ENCODE assay signal across 1 cellular context in genomic region chr11:133403900-133404299, GRCh38.
TF ChIP-seq lines count a peak whose summit lies in the region.

No MANE protein-coding gene starts in this region.

TF ChIP-seq in GM23338, 12 proteins besides CTCF, POLR2A, EP300 and RAD21:
- TF ChIP-seq ZNF462 (CRISPR knock-in tag; IDR thresholded peaks at IDR 0.05) (no peak), ZNF331 (CRISPR knock-in tag; IDR thresholded peaks at IDR 0.05; ENCODE audit: low read depth) (no peak), REST (IDR thresholded peaks at IDR 0.05; ENCODE audit: unreplicated experiment) (no peak), ZNF114 (CRISPR knock-in tag; IDR thresholded peaks at IDR 0.05) (no peak), STAT1 (IDR thresholded peaks at IDR 0.05; ENCODE audit: unreplicated experiment) (no peak), JUNB (IDR thresholded peaks at IDR 0.05; ENCODE audit: unreplicated experiment) (no peak), NANOG (IDR thresholded peaks at IDR 0.05; ENCODE audit: borderline replicate concordance) (no peak), ETS1 (IDR thresholded peaks at IDR 0.05) (no peak), EZH2phosphoT487 (IDR thresholded peaks at IDR 0.05; ENCODE audit: unreplicated experiment) (no peak), POLR2AphosphoS5 (IDR thresholded peaks at IDR 0.05; ENCODE audit: low read depth) (no peak), CREB1 (CRISPR knock-in tag; IDR thresholded peaks at IDR 0.05; ENCODE audit: low read depth) (no peak), EZH2 (IDR thresholded peaks at IDR 0.05; ENCODE audit: low read depth, unreplicated experiment) (no peak)
